19 cellular contexts compared by ENCODE assay signal in the genomic region with DNA sequence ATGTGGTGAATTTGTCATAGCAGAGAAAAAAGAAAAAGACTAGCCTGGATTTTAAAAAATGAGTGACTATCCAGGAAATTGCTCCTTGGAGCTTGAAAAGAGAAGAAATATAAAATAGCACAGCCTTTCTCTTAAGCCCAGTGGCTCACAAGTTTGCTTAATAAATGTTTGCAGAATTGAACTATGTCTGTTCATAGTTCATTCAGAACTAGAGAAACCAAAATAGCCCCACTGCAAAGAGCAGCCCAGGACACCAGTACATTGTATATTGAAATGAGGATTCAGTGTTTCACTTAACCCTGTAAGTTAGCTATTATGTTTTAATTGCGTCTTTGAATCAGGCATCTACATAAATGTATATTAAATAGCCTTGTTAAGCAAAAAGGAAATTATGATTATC.
"Had no signal": no experiment of that assay in that cellular context is flagged by ENCODE, and none has a peak within 500 bp of the region (broad histone marks: within the 10 kb centered on the region; RNA-seq: fewer than 3 reads in every experiment).

No MANE protein-coding gene starts in this region.

- H3K4me1 Mint-ChIP-seq: neural crest cell; stimulated activated effector memory CD8-positive, alpha-beta T cell treated with anti-CD3 and anti-CD28 coated beads, Interleukin-12 subunit alpha, Interleukin-12 subunit beta, amount 100 ng/mL, for 72 hours had no signal

- H3K4me3 ChIP-seq: gastrocnemius medialis, mucosa of descending colon, suprapubic skin, thyroid gland, upper lobe of right lung, vagina had no signal

- H3K36me3 Mint-ChIP-seq: natural killer cell; stimulated activated effector memory CD8-positive, alpha-beta T cell treated with anti-CD3 and anti-CD28 coated beads, Interleukin-12 subunit alpha, Interleukin-12 subunit beta, amount 100 ng/mL, for 72 hours had no signal

- H3K27ac ChIP-seq: gastrocnemius medialis, suprapubic skin, thyroid gland, upper lobe of right lung, vagina had no signal

- H3K4me3 Mint-ChIP-seq: natural killer cell; neural crest cell; stimulated activated effector memory CD8-positive, alpha-beta T cell treated with anti-CD3 and anti-CD28 coated beads, Interleukin-12 subunit alpha, Interleukin-12 subunit beta, amount 100 ng/mL, for 72 hours had no signal

- H3K27ac Mint-ChIP-seq: natural killer cell; stimulated activated effector memory CD8-positive, alpha-beta T cell treated with anti-CD3 and anti-CD28 coated beads, Interleukin-12 subunit alpha, Interleukin-12 subunit beta, amount 100 ng/mL, for 72 hours had no signal

- ATAC-seq: gastrocnemius medialis; left cardiac atrium; natural killer cell; right cardiac atrium; stimulated activated effector memory CD8-positive, alpha-beta T cell treated with anti-CD3 and anti-CD28 coated beads, Interleukin-12 subunit alpha, Interleukin-12 subunit beta, amount 100 ng/mL, for 72 hours; stimulated activated naive CD8-positive, alpha-beta T cell treated with anti-CD3 and anti-CD28 coated beads, Interleukin-15, Interleukin-2, amounts not matched to agents 100 U/mL and 50 U/mL, for 24 hours; upper lobe of right lung had no signal

- H3K27me3 ChIP-seq: gastrocnemius medialis, thyroid gland, upper lobe of right lung, vagina had no signal

- H3K9me3 ChIP-seq: gastrocnemius medialis, mucosa of descending colon, suprapubic skin, thyroid gland, upper lobe of right lung, vagina had no signal

- DNase-seq: effector memory CD4-positive, alpha-beta T cell; gastrocnemius medialis; glutamatergic neuron; kidney; left cardiac atrium; mammary epithelial cell; mucosa of descending colon; natural killer cell; posterior cingulate gyrus; right cardiac atrium; stimulated activated CD4-positive, alpha-beta T cell treated with anti-CD3 and anti-CD28 coated beads, Interleukin-4, amount 100 ng/mL, for 1 hour; stimulated activated CD8-positive, alpha-beta memory T cell treated with anti-CD3 and anti-CD28 coated beads, Interleukin-4, amount 100 ng/mL, for 48 hours; stimulated activated naive CD8-positive, alpha-beta T cell treated with anti-CD3 and anti-CD28 coated beads, Interleukin-15, Interleukin-2, amounts not matched to agents 100 U/mL and 50 U/mL, for 24 hours; thyroid gland; upper lobe of right lung had no signal

- H3K9me3 Mint-ChIP-seq: natural killer cell; neural crest cell; stimulated activated effector memory CD8-positive, alpha-beta T cell treated with anti-CD3 and anti-CD28 coated beads, Interleukin-12 subunit alpha, Interleukin-12 subunit beta, amount 100 ng/mL, for 72 hours had no signal

- H3K36me3 ChIP-seq: gastrocnemius medialis, suprapubic skin, thyroid gland, upper lobe of right lung, vagina had no signal

- H3K4me1 ChIP-seq: gastrocnemius medialis, suprapubic skin, thyroid gland, upper lobe of right lung, vagina had no signal
